ENCODE assay signal across 13 cellular contexts in the genomic region with DNA sequence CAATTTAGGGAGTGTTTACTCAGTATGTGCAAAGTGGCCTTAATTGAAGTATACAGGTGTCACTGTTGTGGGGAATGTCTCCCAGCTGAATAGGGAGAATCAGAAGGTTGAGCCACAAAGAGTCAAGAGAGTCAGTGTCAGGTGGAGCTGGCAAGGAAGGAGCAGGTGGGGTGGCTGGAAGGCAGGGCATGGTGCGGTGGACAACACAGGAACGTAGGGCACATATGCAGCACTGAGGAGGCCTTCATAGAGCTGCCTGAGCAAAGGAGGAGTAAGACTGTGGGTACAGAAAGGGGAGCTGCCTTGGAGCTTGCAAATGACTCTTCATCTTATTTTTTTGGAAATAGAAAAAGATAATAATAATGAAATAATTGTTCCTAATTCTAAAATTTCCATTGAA. TPM values are rescaled to one million over a fixed set of nuclear protein-coding genes. Genes with fewer than 3 reads are reported as not detected.
A peak's percentile ranks its signal among the peaks of the same experiment; 100 is the strongest.
DNase-seq lines count a peak whose midpoint lies in the region; ATAC-seq and TF ChIP-seq lines count a peak whose summit lies in the region.
"Had no signal": no experiment of that assay in that cellular context is flagged by ENCODE, and none has a peak within 500 bp of the region (broad histone marks: within the 10 kb centered on the region; RNA-seq: fewer than 3 reads in every experiment).

No MANE protein-coding gene starts in this region.

- peaks cover 98% of the 10 kb centered on the region for H3K4me1 Mint-ChIP-seq in CD4-positive, alpha-beta T cell (ENCODE audit: low read depth)
- peaks cover 88% of the 10 kb centered on the region for H3K4me1 Mint-ChIP-seq in activated naive CD8-positive, alpha-beta T cell treated with anti-CD3 and anti-CD28 coated beads for 36 hours
- peaks cover 91 to 97% of the 10 kb centered on the region in 2 donors for H3K4me1 Mint-ChIP-seq in natural killer cell

- H3K4me3 Mint-ChIP-seq in CD4-positive, alpha-beta T cell = peak overlapping the region; percentile 64
- H3K4me3 Mint-ChIP-seq in activated naive CD8-positive, alpha-beta T cell treated with anti-CD3 and anti-CD28 coated beads for 36 hours = no peak overlapping the region
- peak overlapping the region; percentile 66 for H3K4me3 Mint-ChIP-seq in natural killer cell

- DNase-seq in CD4-positive, alpha-beta T cell = no peak
- DNase-seq in activated naive CD8-positive, alpha-beta T cell treated with anti-CD3 and anti-CD28 coated beads for 36 hours = no peak
- DNase-seq in natural killer cell = no peak
- DNase-seq: COR-L47, GOT3, MM.1S, naive B cell, NCI-H446 had no signal

- POLR2A ChIA-PET in CD4-positive, alpha-beta T cell (lab: Charles Lee) = interaction anchor here (0.9 to 11.7 kb wide), 9 partner anchors 9 to 775 kb away, joined by 3 to 251 read pairs (median 4); a partner anchor contains a TSS

- H3K4me1 ChIP-seq in gastroesophageal sphincter = peaks cover 2 to 47% (median 10%) of the 10 kb centered on the region in 3 donors

- 93% methylated on average over 2 of the region's 2 CpGs; no CpG with 5 or more reads in 1 of the 2 donors for WGBS in gastroesophageal sphincter (ENCODE audit: low coverage in 1 of 2), 2 donors

- H3K36me3 Mint-ChIP-seq in CD4-positive, alpha-beta T cell (ENCODE audit: low read depth) = peaks cover 61% of the 10 kb centered on the region
- H3K36me3 Mint-ChIP-seq in activated naive CD8-positive, alpha-beta T cell treated with anti-CD3 and anti-CD28 coated beads for 36 hours = peaks cover 65% of the 10 kb centered on the region
- no peaks in the 10 kb centered on the region for H3K36me3 Mint-ChIP-seq in natural killer cell

- peak overlapping the region; percentile 88 for H3K27ac Mint-ChIP-seq in CD4-positive, alpha-beta T cell
- peak overlapping the region; percentile 96 for H3K27ac Mint-ChIP-seq in activated naive CD8-positive, alpha-beta T cell treated with anti-CD3 and anti-CD28 coated beads for 36 hours
- H3K27ac Mint-ChIP-seq in natural killer cell = peak overlapping the region; percentile 85 to 92

- no peaks in the 10 kb centered on the region for H3K27me3 ChIP-seq in CD4-positive, alpha-beta T cell (ENCODE audit: control insufficient read depth, insufficient read depth, low read length)
- H3K27me3 ChIP-seq in gastroesophageal sphincter = no peaks in the 10 kb centered on the region

- no peak for TF ChIP-seq POLR2A in gastroesophageal sphincter (IDR thresholded peaks at IDR 0.05)

- H3K36me3 ChIP-seq in gastroesophageal sphincter = no peaks in the 10 kb centered on the region

- no peak for TF ChIP-seq EP300 in gastroesophageal sphincter (IDR thresholded peaks at IDR 0.05)

- no peak overlapping the region for H3K4me3 ChIP-seq in gastroesophageal sphincter

- ATAC-seq in CD4-positive, alpha-beta T cell (ENCODE audit: poor library complexity) = no peak
- ATAC-seq in natural killer cell = no peak
- ATAC-seq in GM18909 (IDR thresholded peaks at IDR 0.05; ENCODE audit: poor library complexity, unreplicated experiment) = no peak
- ATAC-seq in HG03432 (IDR thresholded peaks at IDR 0.05; ENCODE audit: unreplicated experiment) = no peak
- ATAC-seq in HG03442 (IDR thresholded peaks at IDR 0.05; ENCODE audit: unreplicated experiment) = no peak
- no peak for ATAC-seq in gastroesophageal sphincter

- H3K9me3 Mint-ChIP-seq in CD4-positive, alpha-beta T cell = no peaks in the 10 kb centered on the region
- H3K9me3 Mint-ChIP-seq in activated naive CD8-positive, alpha-beta T cell treated with anti-CD3 and anti-CD28 coated beads for 36 hours = no peaks in the 10 kb centered on the region
- H3K9me3 Mint-ChIP-seq in natural killer cell = no peaks in the 10 kb centered on the region
- H3K9me3 Mint-ChIP-seq: naive B cell had no signal

- H3K9me3 ChIP-seq in CD4-positive, alpha-beta T cell (ENCODE audit: control insufficient read depth, low read length) = no peaks in the 10 kb centered on the region
- no peaks in the 10 kb centered on the region for H3K9me3 ChIP-seq in gastroesophageal sphincter

- no peak for TF ChIP-seq CTCF in C4-2B (conservative IDR thresholded peaks at IDR 0.05)
- no peak for TF ChIP-seq CTCF in CD4-positive, alpha-beta T cell (IDR thresholded peaks at IDR 0.05)
- no peak for TF ChIP-seq CTCF in natural killer cell (IDR thresholded peaks at IDR 0.05)
- TF ChIP-seq CTCF in gastroesophageal sphincter (IDR thresholded peaks at IDR 0.05) = no peak

- no peaks in the 10 kb centered on the region for H3K27me3 Mint-ChIP-seq in CD4-positive, alpha-beta T cell
- no peaks in the 10 kb centered on the region for H3K27me3 Mint-ChIP-seq in activated naive CD8-positive, alpha-beta T cell treated with anti-CD3 and anti-CD28 coated beads for 36 hours
- H3K27me3 Mint-ChIP-seq in natural killer cell (ENCODE audit: low read depth in 2 of 2) = no peaks in the 10 kb centered on the region
- H3K27me3 Mint-ChIP-seq: naive B cell had no signal

- H3K27ac ChIP-seq in C4-2B = peak overlapping the region; percentile 35; the same call in 1 of the 2 replicates
- H3K27ac ChIP-seq in CD4-positive, alpha-beta T cell (ENCODE audit: low read depth, low read length) = peak overlapping the region; percentile 49
- H3K27ac ChIP-seq in gastroesophageal sphincter = no peak overlapping the region

- CTCF ChIA-PET in CD4-positive, alpha-beta T cell (lab: Charles Lee) = interaction anchor here (1.0 to 11.1 kb wide), 4 partner anchors 18 to 79 kb away, joined by 3 to 114 read pairs (median 4); a partner anchor contains a TSS

- intact Hi-C loops in CD4-positive, alpha-beta T cell (cut with DNase I, micrococcal nuclease) = loop anchor here in 1 of 2 experiments (2.0 to 10.0 kb wide), 2 partner anchors 27 to 227 kb away; a partner anchor contains a TSS
- intact Hi-C loops in natural killer cell (cut with micrococcal nuclease) = loop anchor here (5.0 to 10.0 kb wide), 2 partner anchors 49 to 893 kb away; no protein-coding TSS in a partner anchor

RNA-seq across cellular contexts. Expression of a gene that starts 20.0 kb away (rescaled TPM):
- 10 to 100 TPM; 46.4 to 46.6 TPM for total RNA-seq in CD4-positive, alpha-beta T cell
- total RNA-seq in activated naive CD8-positive, alpha-beta T cell treated with anti-CD3 and anti-CD28 coated beads for 36 hours = 10 to 100 TPM; 81.2 to 88.2 TPM
- total RNA-seq in natural killer cell (100 to 1,000 TPM; 112 to 211 (median 135) TPM), gastroesophageal sphincter (10 to 100 TPM; 10.1 to 21.6 (median 10.5) TPM)

Comparison
In these comparisons a context has a peak if more than half of its experiments do, and no peak if none do; other contexts are left out.
1. H3K27ac ChIP-seq: peak in C4-2B (single experiment) and CD4-positive, alpha-beta T cell (single experiment); none in gastroesophageal sphincter (0 of 4).
2. Peak in every context shown above with its lines, with median percentiles within 50 percentile points of each other: H3K27ac Mint-ChIP-seq.